8 cellular contexts compared by ENCODE assay signal in the genomic region with DNA sequence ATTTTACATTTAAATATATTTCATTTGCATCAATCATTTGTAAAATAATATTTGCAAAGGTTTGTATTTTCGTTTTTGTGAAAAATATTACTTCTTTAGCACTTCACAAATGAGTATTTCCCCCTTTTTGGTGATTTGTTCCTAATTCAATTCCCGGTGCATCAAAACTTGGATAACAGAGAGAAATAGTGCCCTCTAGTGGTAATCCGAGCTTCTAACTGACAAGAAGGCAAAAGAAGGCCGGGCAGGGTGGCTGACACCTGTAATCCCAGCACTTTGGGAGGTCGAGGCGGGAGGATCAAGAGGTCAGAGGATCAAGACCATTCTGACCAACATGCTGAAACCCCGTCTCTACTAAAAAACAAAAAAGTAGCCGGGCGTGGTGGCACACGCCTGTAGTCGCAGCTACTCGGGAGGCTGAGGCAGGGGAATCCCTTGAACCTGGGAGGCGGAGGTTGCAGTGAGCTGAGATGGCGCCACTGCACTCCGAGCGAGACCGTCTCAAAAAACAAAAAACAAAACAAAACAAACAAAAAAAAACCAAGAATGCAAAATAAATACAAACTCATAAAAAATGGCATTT.
DNase-seq lines count a peak whose midpoint lies in the region; ATAC-seq, FAIRE-seq and TF ChIP-seq lines count a peak whose summit lies in the region.

No MANE protein-coding gene starts in this region.

- H3K9ac ChIP-seq in astrocyte (ENCODE audit: low read length) = no peak overlapping the region
- H3K9ac ChIP-seq in HepG2 (ENCODE audit: insufficient read depth, low read depth, low read length) = no peak overlapping the region

- H3K27me3 ChIP-seq in astrocyte (ENCODE audit: insufficient read depth, low read length) (no peaks in the 10 kb centered on the region), HepG2 (ENCODE audit: control insufficient read depth in 1 of 2, insufficient read depth in 2 of 2, low read length in 2 of 2) (no peaks in the 10 kb centered on the region)

- no peaks in the 10 kb centered on the region for H3K36me3 Mint-ChIP-seq in activated naive CD4-positive, alpha-beta T cell treated with anti-CD3 and anti-CD28 coated beads for 36 hours (ENCODE audit: low read depth)
- H3K36me3 Mint-ChIP-seq in astrocyte (ENCODE audit: low read depth, unreplicated experiment) = peaks cover 18% of the 10 kb centered on the region
- no peaks in the 10 kb centered on the region for H3K36me3 Mint-ChIP-seq in stimulated activated effector memory CD8-positive, alpha-beta T cell treated with anti-CD3 and anti-CD28 coated beads, Interleukin-12 subunit alpha, Interleukin-12 subunit beta, amount 100 ng/mL, for 72 hours

- H3K4me1 Mint-ChIP-seq in activated naive CD4-positive, alpha-beta T cell treated with anti-CD3 and anti-CD28 coated beads for 36 hours (ENCODE audit: low read depth) = no peaks in the 10 kb centered on the region
- H3K4me1 Mint-ChIP-seq in astrocyte (ENCODE audit: low read depth, unreplicated experiment) = no peaks in the 10 kb centered on the region
- H3K4me1 Mint-ChIP-seq in stimulated activated effector memory CD8-positive, alpha-beta T cell treated with anti-CD3 and anti-CD28 coated beads, Interleukin-12 subunit alpha, Interleukin-12 subunit beta, amount 100 ng/mL, for 72 hours = no peaks in the 10 kb centered on the region

- H3K79me2 ChIP-seq in astrocyte (ENCODE audit: insufficient read depth, low read length) = no peaks in the 10 kb centered on the region
- H3K79me2 ChIP-seq in HepG2 (ENCODE audit: insufficient read depth, low read length) = no peaks in the 10 kb centered on the region

- H4K20me1 ChIP-seq in astrocyte (ENCODE audit: insufficient read depth, low read length) (no peaks in the 10 kb centered on the region), HepG2 (ENCODE audit: insufficient read depth, low read length) (no peaks in the 10 kb centered on the region)

- no peak overlapping the region for H2AFZ ChIP-seq in astrocyte (ENCODE audit: low read depth, low read length)
- no peak overlapping the region for H2AFZ ChIP-seq in HepG2 (ENCODE audit: low read length)

- H3K27ac Mint-ChIP-seq in activated naive CD4-positive, alpha-beta T cell treated with anti-CD3 and anti-CD28 coated beads for 36 hours = no peak overlapping the region
- H3K27ac Mint-ChIP-seq in astrocyte (ENCODE audit: unreplicated experiment) = no peak overlapping the region
- no peak overlapping the region for H3K27ac Mint-ChIP-seq in stimulated activated effector memory CD8-positive, alpha-beta T cell treated with anti-CD3 and anti-CD28 coated beads, Interleukin-12 subunit alpha, Interleukin-12 subunit beta, amount 100 ng/mL, for 72 hours

- H3K4me1 ChIP-seq in astrocyte (ENCODE audit: insufficient read depth, low read length) (no peaks in the 10 kb centered on the region), HepG2 (ENCODE audit: insufficient read depth, low read length) (no peaks in the 10 kb centered on the region)

- H3K4me3 Mint-ChIP-seq in activated naive CD4-positive, alpha-beta T cell treated with anti-CD3 and anti-CD28 coated beads for 36 hours = no peak overlapping the region
- H3K4me3 Mint-ChIP-seq in astrocyte (ENCODE audit: unreplicated experiment) = no peak overlapping the region
- H3K4me3 Mint-ChIP-seq in stimulated activated effector memory CD8-positive, alpha-beta T cell treated with anti-CD3 and anti-CD28 coated beads, Interleukin-12 subunit alpha, Interleukin-12 subunit beta, amount 100 ng/mL, for 72 hours = no peak overlapping the region

- DNase-seq in activated naive CD4-positive, alpha-beta T cell treated with anti-CD3 and anti-CD28 coated beads for 36 hours = peak; percentile 6
- no peak for DNase-seq in activated naive CD4-positive, alpha-beta T cell treated with Interleukin-2 at 50 U/mL for 16 hours
- DNase-seq in NCI-H2196 (lab: John Stamatoyannopoulos, UW; ENCODE audit: unreplicated experiment) = peak; percentile 68
- DNase-seq in astrocyte (ENCODE audit: low read depth) = peak; percentile 36
- peak; percentile 57 for DNase-seq in HepG2 (ENCODE audit: low spot score)
- no peak for DNase-seq in stimulated activated effector memory CD8-positive, alpha-beta T cell treated with anti-CD3 and anti-CD28 coated beads, Interleukin-12 subunit alpha, Interleukin-12 subunit beta, amount 100 ng/mL, for 72 hours (ENCODE audit: low spot score in 2 of 2)

- POLR2A ChIA-PET in HepG2 (lab: Yijun Ruan, JAX) = no interaction called here

- in situ Hi-C loops in HepG2 (cut with HindIII; ENCODE audit: extremely low pct_ligation_motif_present, low pct_unique_long_range_greater_than_20kb) = loop anchor here (25.0 kb wide), 1 partner anchor 1458 kb away; no protein-coding TSS in a partner anchor

- TF ChIP-seq CTCF in astrocyte (IDR thresholded peaks at IDR 0.05; ENCODE audit: insufficient read depth, low read depth, low read length) (peak; percentile 59), HepG2 (CRISPR knock-in tag; IDR thresholded peaks at IDR 0.05) (peak; percentile 65)

- H3K36me3 ChIP-seq in astrocyte (ENCODE audit: insufficient read depth, low read length) (no peaks in the 10 kb centered on the region), HepG2 (replicated peaks in 1 of 2; ENCODE audit: control insufficient read depth in 1 of 2, insufficient read depth in 2 of 2, low read length in 2 of 2) (no peaks in the 10 kb centered on the region)

- no peak overlapping the region for H3K4me2 ChIP-seq in astrocyte (ENCODE audit: low read length)
- no peak overlapping the region for H3K4me2 ChIP-seq in HepG2 (ENCODE audit: low read depth, low read length)

- no peaks in the 10 kb centered on the region for H3K27me3 Mint-ChIP-seq in activated naive CD4-positive, alpha-beta T cell treated with anti-CD3 and anti-CD28 coated beads for 36 hours (ENCODE audit: low read depth)
- H3K27me3 Mint-ChIP-seq in astrocyte (ENCODE audit: low read depth, unreplicated experiment) = no peaks in the 10 kb centered on the region

- ATAC-seq in HG03025 (IDR thresholded peaks at IDR 0.05; ENCODE audit: low FRiP score, unreplicated experiment) = peak; percentile 71
- ATAC-seq in HepG2 = peak; percentile 59; the same call in 2 of the 3 replicates
- ATAC-seq in stimulated activated effector memory CD8-positive, alpha-beta T cell treated with anti-CD3 and anti-CD28 coated beads, Interleukin-12 subunit alpha, Interleukin-12 subunit beta, amount 100 ng/mL, for 72 hours = no peak
- ATAC-seq in GM21825 (IDR thresholded peaks at IDR 0.05; ENCODE audit: unreplicated experiment) = no peak

- H3K27ac ChIP-seq in astrocyte (ENCODE audit: low read depth, low read length) (no peak overlapping the region), HepG2 (ENCODE audit: extremely low read length, insufficient read depth, low read length) (no peak overlapping the region)

- intact Hi-C loops in activated naive CD4-positive, alpha-beta T cell treated with anti-CD3 and anti-CD28 coated beads for 36 hours (cut with micrococcal nuclease) = loop anchor here (10.0 kb wide), 1 partner anchor 544 kb away; no protein-coding TSS in a partner anchor
- intact Hi-C loops in HepG2 (cut with micrococcal nuclease; ENCODE audit: unreplicated experiment) = no loop called here

- no TSS peak for BruUV-seq in HepG2 (replicated peaks; lab: Mats Ljungman, UMichigan)

- 19% methylated on average over 17 of the region's 17 CpGs for WGBS in HepG2 (ENCODE audit: low lambda C conversion rate)

- no peak overlapping the region for H3K4me3 ChIP-seq in astrocyte (ENCODE audit: insufficient read depth, low read depth, low read length)
- H3K4me3 ChIP-seq in HepG2 (replicated peaks in 1 of 3; ENCODE audit: insufficient read depth in 1 of 3, low read depth in 2 of 3, low read length in 3 of 3) = no peak overlapping the region

- FAIRE-seq in astrocyte (lab: Jason Lieb, UNC) (no peak), HepG2 (lab: Jason Lieb, UNC) (peak; percentile 21)

- TF ChIP-seq POLR2A in HepG2 (IDR thresholded peaks at IDR 0.05; ENCODE audit: insufficient read depth in 1 of 2, low read depth in 2 of 2, low read length in 2 of 2) = no peak

- no peaks in the 10 kb centered on the region for H3K9me3 Mint-ChIP-seq in activated naive CD4-positive, alpha-beta T cell treated with anti-CD3 and anti-CD28 coated beads for 36 hours
- H3K9me3 Mint-ChIP-seq in astrocyte (ENCODE audit: unreplicated experiment) = no peaks in the 10 kb centered on the region
- peaks cover 3% of the 10 kb centered on the region for H3K9me3 Mint-ChIP-seq in stimulated activated effector memory CD8-positive, alpha-beta T cell treated with anti-CD3 and anti-CD28 coated beads, Interleukin-12 subunit alpha, Interleukin-12 subunit beta, amount 100 ng/mL, for 72 hours

- TF ChIP-seq EP300 in HepG2 (IDR thresholded peaks at IDR 0.05; ENCODE audit: low read depth in 2 of 2, low read length in 2 of 2) (no peak), HepG2 (CRISPR knock-in tag; IDR thresholded peaks at IDR 0.05; ENCODE audit: borderline replicate concordance) (no peak)

- H3K9me3 ChIP-seq in astrocyte (ENCODE audit: insufficient read depth, low read depth, low read length) (no peaks in the 10 kb centered on the region), HepG2 (ENCODE audit: low read length) (no peaks in the 10 kb centered on the region)

- TF ChIP-seq RAD21 in HepG2 (CRISPR knock-in tag; IDR thresholded peaks at IDR 0.05) = no peak

- CTCF ChIA-PET in activated naive CD4-positive, alpha-beta T cell treated with anti-CD3 and anti-CD28 coated beads for 36 hours (lab: Charles Lee) = interaction anchor here (0.8 to 1.1 kb wide), 3 partner anchors 11 to 491 kb away, joined by 3 to 6 read pairs (median 4); no protein-coding TSS in a partner anchor
- CTCF ChIA-PET in HepG2 (lab: Yijun Ruan, JAX; ENCODE audit: low intra/inter-chr PET ratio, low total read pairs) = interaction anchor here (1.2 kb wide), 1 partner anchor 1451 kb away, joined by 4 read pairs; no protein-coding TSS in a partner anchor

TF ChIP-seq in HepG2, 621 proteins besides CTCF, POLR2A, EP300 and RAD21:
- TF ChIP-seq SMC3 (IDR thresholded peaks at IDR 0.05; ENCODE audit: low read length) (peak; percentile 24; the same call in 1 of the 2 replicates), STAG1 (CRISPR knock-in tag; IDR thresholded peaks at IDR 0.05) (peak; percentile 55), ZNF460 (CRISPR knock-in tag; IDR thresholded peaks at IDR 0.05; ENCODE audit: borderline replicate concordance) (peak; percentile 42; the same call in 1 of the 2 replicates), ARHGAP35 (CRISPR knock-in tag; IDR thresholded peaks at IDR 0.05; ENCODE audit: borderline replicate concordance) (no peak)
TF ChIP-seq in HepG2: peak in this region for 3.

Comparison
In these comparisons a context has a peak if more than half of its experiments do, and no peak if none do; other contexts are left out.
1. DNase-seq: peak in activated naive CD4-positive, alpha-beta T cell treated with anti-CD3 and anti-CD28 coated beads for 36 hours (single experiment), NCI-H2196 (single experiment), astrocyte (single experiment) and HepG2 (single experiment); none in activated naive CD4-positive, alpha-beta T cell treated with Interleukin-2 at 50 U/mL for 16 hours (single experiment) and stimulated activated effector memory CD8-positive, alpha-beta T cell treated with anti-CD3 and anti-CD28 coated beads, Interleukin-12 subunit alpha, Interleukin-12 subunit beta, amount 100 ng/mL, for 72 hours (0 of 2).
2. ATAC-seq: peak in HG03025 (single experiment) and HepG2 (single experiment); none in stimulated activated effector memory CD8-positive, alpha-beta T cell treated with anti-CD3 and anti-CD28 coated beads, Interleukin-12 subunit alpha, Interleukin-12 subunit beta, amount 100 ng/mL, for 72 hours (single experiment) and GM21825 (single experiment).